Comparison of ENCODE assay signal across 14 cellular contexts in genomic region chr10:43318978-43319965, GRCh38. TPM values are rescaled to one million over a fixed set of nuclear protein-coding genes. Genes with fewer than 3 reads are reported as not detected.
"Had no signal": no experiment of that assay in that cellular context is flagged by ENCODE, and none has a peak within 500 bp of the region (broad histone marks: within the 10 kb centered on the region; RNA-seq: fewer than 3 reads in every experiment).

No MANE protein-coding gene starts in this region.

- H3K9me3 ChIP-seq: esophagus squamous epithelium, heart left ventricle, pancreas had no signal

- H3K27me3 ChIP-seq: pancreas had no signal

- DNase-seq: activated CD4-positive, alpha-beta T cell treated with anti-CD3 and anti-CD28 coated beads for 4 hours; activated CD8-positive, alpha-beta memory T cell treated with anti-CD3 and anti-CD28 coated beads, Interleukin-2, amount 50 U/mL, for 48 hours; activated CD8-positive, alpha-beta T cell treated with anti-CD3 and anti-CD28 coated beads, Interleukin-2, amount 10 ng/mL, durations not matched to agents 7 days and 5 days; activated naive CD8-positive, alpha-beta T cell treated with anti-CD3 and anti-CD28 coated beads, Interleukin-2, amount 10 ng/mL, durations not matched to agents 7 days and 5 days; esophagus squamous epithelium; heart left ventricle; SW 1271 had no signal

- H3K27ac ChIP-seq: esophagus squamous epithelium, foreskin keratinocyte, heart left ventricle, pancreas had no signal

- H3K4me3 ChIP-seq: esophagus squamous epithelium, heart left ventricle, pancreas had no signal

- FAIRE-seq: colon, pancreas had no signal

- ATAC-seq: activated CD8-positive, alpha-beta T cell treated with anti-CD3 and anti-CD28 coated beads, Interleukin-2, amount 10 ng/mL, durations not matched to agents 7 days and 5 days; foreskin keratinocyte; heart left ventricle; left lobe of liver; pancreas had no signal

- H3K36me3 ChIP-seq: esophagus squamous epithelium, heart left ventricle, pancreas had no signal

- H3K4me1 ChIP-seq: foreskin keratinocyte, pancreas had no signal

RNA-seq across cellular contexts. Expression of gene FXYD4, which starts 52.2 kb away (rescaled TPM):
- total RNA-seq: activated CD8-positive, alpha-beta T cell treated with anti-CD3 and anti-CD28 coated beads, Interleukin-2, amount 10 ng/mL, durations not matched to agents 7 days and 5 days; activated naive CD8-positive, alpha-beta T cell treated with anti-CD3 and anti-CD28 coated beads, Interleukin-2, amount 10 ng/mL, durations not matched to agents 7 days and 5 days; cardiac septum; esophagus squamous epithelium; foreskin keratinocyte; heart left ventricle; left lobe of liver; renal cortical epithelial cell; skeletal muscle tissue had no signal
- polyA plus RNA-seq: foreskin keratinocyte had no signal
